23 cellular contexts compared by ENCODE assay signal in genomic region chr18:39770399-39770798, GRCh38.
DNase-seq lines count a peak whose midpoint lies in the region; TF ChIP-seq lines count a peak whose summit lies in the region.
"Had no signal": no experiment of that assay in that cellular context is flagged by ENCODE, and none has a peak within 500 bp of the region (broad histone marks: within the 10 kb centered on the region; RNA-seq: fewer than 3 reads in every experiment).

No MANE protein-coding gene starts in this region.

- H3K36me3 ChIP-seq in A673 (ENCODE audit: insufficient read depth, low read length, poor library complexity, severe bottlenecking) (no peaks in the 10 kb centered on the region), tibial artery (no peaks in the 10 kb centered on the region)
- H3K36me3 ChIP-seq: BE2C, HAP-1 had no signal

- H3K4me3 ChIP-seq in A673 (ENCODE audit: low read depth, low read length, poor library complexity, severe bottlenecking) (no peak overlapping the region), tibial artery (no peak overlapping the region)
- H3K4me3 ChIP-seq: A549, GM23338, HAP-1, PC-9 had no signal

- no peaks in the 10 kb centered on the region for H3K27me3 ChIP-seq in A673 (replicated peaks; ENCODE audit: insufficient read depth, low read depth, low read length, poor library complexity)
- H3K27me3 ChIP-seq in tibial artery, result no peaks in the 10 kb centered on the region
- H3K27me3 ChIP-seq: BE2C had no signal

- CTCF ChIA-PET in A673 (lab: Charles Lee), result no interaction called here
- CTCF ChIA-PET in HEK293T (lab: Yijun Ruan, JAX), result no interaction called here

- TF ChIP-seq CTCF in A673 (conservative IDR thresholded peaks at IDR 0.05; ENCODE audit: low read depth, low read length) (no peak), tibial artery (IDR thresholded peaks at IDR 0.05) (no peak)

- intact Hi-C loops in A673 (cut with micrococcal nuclease; ENCODE audit: unreplicated experiment) (no loop called here), tibial artery (cut with DNase I; ENCODE audit: low total_unique reads) (no loop called here)

- peak; percentile 52 for DNase-seq in A673 (ENCODE audit: low spot score)
- DNase-seq in HEK293T (ENCODE audit: extremely low spot score), result peak; percentile 38
- peak; percentile 57 for DNase-seq in NCI-H446 treated with DMSO at 0.1 percent for 48 hours (lab: John Stamatoyannopoulos, UW)
- peak; percentile 62 for DNase-seq in fibroblast of peridontal ligament (ENCODE audit: extremely low read depth)
- DNase-seq in tibial artery, result no peak
- DNase-seq in activated CD4-positive, alpha-beta T cell treated with anti-CD3 and anti-CD28 coated beads for 4 hours, result no peak
- no peak for DNase-seq in NCI-H2029 treated with DMSO at 0.1 percent for 48 hours (lab: John Stamatoyannopoulos, UW)
- DNase-seq: BE2C, DMS79 treated with DMSO at 0.1 percent for 48 hours, KBM-7, NCI-H1092, NCI-H1694, NCI-H2081 treated with DMSO at 0.1 percent for 48 hours, NCI-H226, NCI-H524, PC-9, RPMI8226, SHP77, SW 1271, T-helper 17 cell had no signal

- H3K27ac ChIP-seq in A673 (ENCODE audit: low read depth, low read length, poor library complexity, severe bottlenecking) (no peak overlapping the region), tibial artery (no peak overlapping the region)
- H3K27ac ChIP-seq: A549, PC-9 had no signal

- H3K9me3 ChIP-seq in A673 (ENCODE audit: low read depth, low read length, poor library complexity, severe bottlenecking) (no peaks in the 10 kb centered on the region), tibial artery (no peaks in the 10 kb centered on the region)
- H3K9me3 ChIP-seq: A549, BE2C, HAP-1 had no signal

- no TSS peak for BruUV-seq in A673 (replicated peaks; lab: Mats Ljungman, UMichigan)

- peaks cover 10% of the 10 kb centered on the region for H3K4me1 ChIP-seq in A673 (ENCODE audit: insufficient read depth, low read length, poor library complexity, severe bottlenecking)
- no peaks in the 10 kb centered on the region for H3K4me1 ChIP-seq in tibial artery
- H3K4me1 ChIP-seq: BE2C had no signal

- POLR2A ChIA-PET in A673 (lab: Charles Lee; ENCODE audit: low non-redundant PET) (no interaction called here), HEK293T (lab: Yijun Ruan, JAX) (no interaction called here)

TF ChIP-seq in HEK293T, 16 proteins besides CTCF, POLR2A, EP300 and RAD21:
- TF ChIP-seq NFRKB (IDR thresholded peaks at IDR 0.05) (no peak), TARDBP (IDR thresholded peaks at IDR 0.05) (no peak), BHLHE40 (IDR thresholded peaks at IDR 0.05; ENCODE audit: borderline replicate concordance) (no peak)

Comparison
In these comparisons a context has a peak if more than half of its experiments do, and no peak if none do; other contexts are left out.
1. DNase-seq: peak in A673 (single experiment), HEK293T (single experiment), NCI-H446 treated with DMSO at 0.1 percent for 48 hours (single experiment) and fibroblast of peridontal ligament (single experiment); none in tibial artery (0 of 2), activated CD4-positive, alpha-beta T cell treated with anti-CD3 and anti-CD28 coated beads for 4 hours (0 of 2) and NCI-H2029 treated with DMSO at 0.1 percent for 48 hours (single experiment).